Comparison of ENCODE assay signal across 27 cellular contexts in the genomic region with DNA sequence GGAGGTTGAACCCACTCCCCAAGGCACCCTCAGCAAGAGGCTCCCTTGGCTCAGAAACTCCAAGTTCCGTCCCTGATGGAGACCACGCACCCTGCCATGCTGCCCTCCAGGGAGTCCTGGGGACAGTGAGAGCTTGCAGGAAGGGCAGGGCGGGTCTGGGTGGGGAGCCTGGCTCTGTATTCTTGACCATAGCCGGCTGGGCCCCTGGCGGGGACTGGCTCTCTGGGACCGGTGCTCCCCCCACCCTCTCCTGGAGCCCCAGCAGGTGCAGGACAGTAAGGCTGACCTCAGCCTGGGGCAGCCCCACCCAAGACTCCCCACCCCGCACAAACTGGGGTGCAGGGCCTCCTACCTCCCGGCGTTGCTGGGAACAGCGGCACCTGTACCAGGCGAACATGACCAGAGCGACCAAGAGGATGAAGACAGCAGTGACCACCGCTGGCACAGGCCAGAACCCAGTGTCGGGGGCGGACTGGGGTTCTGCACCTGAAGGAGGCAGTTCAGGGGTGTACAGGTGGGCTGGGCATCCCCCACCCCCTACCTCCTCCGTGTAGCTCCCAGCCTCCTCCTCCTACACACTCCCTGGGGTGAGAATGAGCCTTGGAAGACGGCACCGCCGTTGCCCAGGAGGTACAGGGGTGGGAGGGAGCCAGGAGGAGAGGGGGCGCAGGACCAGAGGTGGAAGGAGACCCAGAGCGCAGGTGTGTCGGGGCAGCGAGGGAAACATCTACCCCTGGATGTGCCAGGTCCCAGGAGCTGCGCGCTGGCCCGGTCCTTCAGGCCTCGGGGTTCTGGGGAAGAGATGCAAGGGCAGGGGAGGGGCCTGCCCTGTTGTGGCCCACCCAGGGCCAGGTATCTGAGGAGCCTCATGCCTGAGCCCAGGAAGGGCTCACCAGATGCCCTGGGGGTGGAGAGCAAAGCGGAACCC. TPM values are rescaled to one million over a fixed set of nuclear protein-coding genes. Genes with fewer than 3 reads are reported as not detected.
A peak's percentile ranks its signal among the peaks of the same experiment; 100 is the strongest.
DNase-seq lines count a peak whose midpoint lies in the region; ATAC-seq and TF ChIP-seq lines count a peak whose summit lies in the region.
"Had no signal": no experiment of that assay in that cellular context is flagged by ENCODE, and none has a peak within 500 bp of the region (broad histone marks: within the 10 kb centered on the region; RNA-seq: fewer than 3 reads in every experiment).

No MANE protein-coding gene starts in this region.

- H3K79me2 ChIP-seq in OCI-LY3 (ENCODE audit: low read length) = no peaks in the 10 kb centered on the region

- H3K4me2 ChIP-seq in OCI-LY3 (ENCODE audit: low read length) = peak overlapping the region; percentile 95

- no peak for DNase-seq in activated T-cell treated with anti-CD3 and anti-CD28 coated beads, Interleukin-2, amount 50 U/mL, for 72 hours
- DNase-seq in activated T-cell treated with anti-CD3 and anti-CD28 coated beads for 4 hours (no peak), GM03348 (ENCODE audit: low spot score) (no peak)
- no peak for DNase-seq in activated naive CD8-positive, alpha-beta T cell treated with anti-CD3 and anti-CD28 coated beads, Interleukin-2, amount 50 U/mL, for 24 hours
- DNase-seq in stimulated activated naive CD8-positive, alpha-beta T cell treated with anti-CD3 and anti-CD28 coated beads, Interleukin-15, amount 100 ng/mL, for 72 hours = peak in 1 of 2 donors; percentile 9
- DNase-seq: activated CD4-positive, CD25-positive, alpha-beta regulatory T cell treated with anti-CD3 and anti-CD28 coated beads, Interleukin-2, amount 50 U/mL, for 72 hours; activated effector memory CD4-positive, alpha-beta T cell treated with anti-CD3 and anti-CD28 coated beads, Interleukin-2, amount 50 U/mL, for 16 hours; amygdala; Calu3; DND-41; HCEC 1CT; left ventricle myocardium inferior; mesendoderm; NCI-H1092; NCI-H187; NCI-H524 treated with DMSO at 0.1 percent for 48 hours; NK-92 treated with Interleukin-12 subunit alpha and Interleukin-12 subunit beta, amount 100 ng/mL, for 24 hours; Peyer's patch; sigmoid colon; SJCRH30; stomach; thyroid gland had no signal

- H3K9ac ChIP-seq in OCI-LY3 (ENCODE audit: low read length) = no peak overlapping the region

- no peaks in the 10 kb centered on the region for H3K9me3 ChIP-seq in OCI-LY3 (ENCODE audit: insufficient read depth, low read length)
- H3K9me3 ChIP-seq: left ventricle myocardium inferior, Peyer's patch, prostate gland, sigmoid colon, SJCRH30, stomach, thyroid gland had no signal

- no peak for TF ChIP-seq CTCF in OCI-LY3 (IDR thresholded peaks at IDR 0.05; ENCODE audit: low read depth, low read length)

- no peaks in the 10 kb centered on the region for H4K20me1 ChIP-seq in OCI-LY3 (ENCODE audit: insufficient read depth, low read length)

- H3K9me3 Mint-ChIP-seq in activated T-cell treated with anti-CD3 and anti-CD28 coated beads, Interleukin-2, amount 50 U/mL, for 72 hours = no peaks in the 10 kb centered on the region
- no peaks in the 10 kb centered on the region for H3K9me3 Mint-ChIP-seq in activated naive CD8-positive, alpha-beta T cell treated with anti-CD3 and anti-CD28 coated beads, Interleukin-2, amount 50 U/mL, for 24 hours
- H3K9me3 Mint-ChIP-seq in stimulated activated naive CD8-positive, alpha-beta T cell treated with anti-CD3 and anti-CD28 coated beads, Interleukin-15, amount 100 ng/mL, for 72 hours = no peaks in the 10 kb centered on the region

- no peaks in the 10 kb centered on the region for H3K36me3 ChIP-seq in OCI-LY3 (replicated peaks; ENCODE audit: low read depth, low read length)
- H3K36me3 ChIP-seq: left ventricle myocardium inferior, Peyer's patch, prostate gland, SJCRH30, thyroid gland had no signal

- H3K27me3 ChIP-seq in OCI-LY3 (ENCODE audit: low read depth, low read length) = peaks cover 20% of the 10 kb centered on the region
- H3K27me3 ChIP-seq: Peyer's patch, sigmoid colon, thyroid gland had no signal

- no peaks in the 10 kb centered on the region for H3K27me3 Mint-ChIP-seq in activated T-cell treated with anti-CD3 and anti-CD28 coated beads, Interleukin-2, amount 50 U/mL, for 72 hours (ENCODE audit: low read depth)
- peaks cover 2% of the 10 kb centered on the region for H3K27me3 Mint-ChIP-seq in activated naive CD8-positive, alpha-beta T cell treated with anti-CD3 and anti-CD28 coated beads, Interleukin-2, amount 50 U/mL, for 24 hours
- H3K27me3 Mint-ChIP-seq in stimulated activated naive CD8-positive, alpha-beta T cell treated with anti-CD3 and anti-CD28 coated beads, Interleukin-15, amount 100 ng/mL, for 72 hours = no peaks in the 10 kb centered on the region

- H3K36me3 Mint-ChIP-seq in activated T-cell treated with anti-CD3 and anti-CD28 coated beads, Interleukin-2, amount 50 U/mL, for 72 hours (ENCODE audit: insufficient read depth in 2 of 2) = peaks cover 6 to 14% of the 10 kb centered on the region in 2 donors
- no peaks in the 10 kb centered on the region for H3K36me3 Mint-ChIP-seq in activated naive CD8-positive, alpha-beta T cell treated with anti-CD3 and anti-CD28 coated beads, Interleukin-2, amount 50 U/mL, for 24 hours (ENCODE audit: low read depth)

- peaks cover 21% of the 10 kb centered on the region for H3K4me1 ChIP-seq in OCI-LY3 (ENCODE audit: low read length)
- H3K4me1 ChIP-seq: prostate gland, SJCRH30 had no signal

- peaks cover 24% of the 10 kb centered on the region for H3K4me1 Mint-ChIP-seq in activated T-cell treated with anti-CD3 and anti-CD28 coated beads, Interleukin-2, amount 50 U/mL, for 72 hours (ENCODE audit: low read depth)
- peaks cover 29% of the 10 kb centered on the region for H3K4me1 Mint-ChIP-seq in activated naive CD8-positive, alpha-beta T cell treated with anti-CD3 and anti-CD28 coated beads, Interleukin-2, amount 50 U/mL, for 24 hours
- H3K4me1 Mint-ChIP-seq in stimulated activated naive CD8-positive, alpha-beta T cell treated with anti-CD3 and anti-CD28 coated beads, Interleukin-15, amount 100 ng/mL, for 72 hours = peaks cover 50% of the 10 kb centered on the region

- H3K4me3 Mint-ChIP-seq in activated T-cell treated with anti-CD3 and anti-CD28 coated beads, Interleukin-2, amount 50 U/mL, for 72 hours = peak overlapping the region; percentile 85 to 90
- peak overlapping the region; percentile 86 for H3K4me3 Mint-ChIP-seq in activated naive CD8-positive, alpha-beta T cell treated with anti-CD3 and anti-CD28 coated beads, Interleukin-2, amount 50 U/mL, for 24 hours
- H3K4me3 Mint-ChIP-seq in stimulated activated naive CD8-positive, alpha-beta T cell treated with anti-CD3 and anti-CD28 coated beads, Interleukin-15, amount 100 ng/mL, for 72 hours = peak overlapping the region in 1 of 2 donors; percentile 89

- H3K27ac Mint-ChIP-seq in activated T-cell treated with anti-CD3 and anti-CD28 coated beads, Interleukin-2, amount 50 U/mL, for 72 hours = peak overlapping the region; percentile 89
- H3K27ac Mint-ChIP-seq in activated naive CD8-positive, alpha-beta T cell treated with anti-CD3 and anti-CD28 coated beads, Interleukin-2, amount 50 U/mL, for 24 hours = no peak overlapping the region
- peak overlapping the region; percentile 63 to 90 for H3K27ac Mint-ChIP-seq in stimulated activated naive CD8-positive, alpha-beta T cell treated with anti-CD3 and anti-CD28 coated beads, Interleukin-15, amount 100 ng/mL, for 72 hours

- no peak for ATAC-seq in activated T-cell treated with anti-CD3 and anti-CD28 coated beads, Interleukin-2, amount 50 U/mL, for 72 hours (replicated peaks in 1 of 2)
- ATAC-seq in activated naive CD8-positive, alpha-beta T cell treated with anti-CD3 and anti-CD28 coated beads, Interleukin-2, amount 50 U/mL, for 24 hours = no peak
- ATAC-seq in stimulated activated naive CD8-positive, alpha-beta T cell treated with anti-CD3 and anti-CD28 coated beads, Interleukin-15, amount 100 ng/mL, for 72 hours = no peak
- no peak for ATAC-seq in HG03039 (IDR thresholded peaks at IDR 0.05; ENCODE audit: unreplicated experiment)

- H3K4me3 ChIP-seq in OCI-LY3 (ENCODE audit: low read length) = peak overlapping the region; percentile 78
- H3K4me3 ChIP-seq: left ventricle myocardium inferior, Peyer's patch, prostate gland, sigmoid colon, SJCRH30, stomach, thyroid gland had no signal

- H3K27ac ChIP-seq in OCI-LY3 (ENCODE audit: low read length) = no peak overlapping the region
- H3K27ac ChIP-seq: C4-2B, left ventricle myocardium inferior, Peyer's patch, prostate gland, sigmoid colon, SJCRH30, stomach, thyroid gland had no signal

- H2AFZ ChIP-seq in OCI-LY3 (ENCODE audit: low read depth, low read length) = no peak overlapping the region

RNA-seq across cellular contexts. Expression of a gene that starts 5.4 kb away (rescaled TPM):
- 1,000 to 10,000 TPM in 1 of 2 donors, 100 to 1,000 TPM in 1; 845 to 1,007 TPM for total RNA-seq in activated T-cell treated with anti-CD3 and anti-CD28 coated beads, Interleukin-2, amount 50 U/mL, for 72 hours
- total RNA-seq: Calu3, myocyte had no signal

RNA-seq across cellular contexts. Expression of a gene that starts 10.8 kb away (rescaled TPM):
- 10 to 100 TPM in 1 of 2 donors, 1 to 10 TPM in 1; 3.3 to 12.6 TPM for total RNA-seq in activated T-cell treated with anti-CD3 and anti-CD28 coated beads, Interleukin-2, amount 50 U/mL, for 72 hours

RNA-seq across cellular contexts. Expression of a gene that starts 36.3 kb away (rescaled TPM):
- under 1 TPM in 1 of 2 donors, not detected in 1; 0.17 TPM for total RNA-seq in activated T-cell treated with anti-CD3 and anti-CD28 coated beads, Interleukin-2, amount 50 U/mL, for 72 hours
- total RNA-seq: Calu3, left ventricle myocardium inferior, Peyer's patch, sigmoid colon, stomach had no signal

RNA-seq across cellular contexts. Expression of a gene that starts 48.8 kb away (rescaled TPM):
- total RNA-seq in activated T-cell treated with anti-CD3 and anti-CD28 coated beads, Interleukin-2, amount 50 U/mL, for 72 hours = under 1 TPM in 1 of 2 donors, not detected in 1; 0.46 TPM
- total RNA-seq: Calu3, Peyer's patch, prostate gland, sigmoid colon, stomach had no signal

RNA-seq across cellular contexts. Expression of a gene that starts 49.3 kb away (rescaled TPM):
- total RNA-seq in activated T-cell treated with anti-CD3 and anti-CD28 coated beads, Interleukin-2, amount 50 U/mL, for 72 hours = 100 to 1,000 TPM; 166 to 170 TPM
